In genomic region chr7:128939075-128939860, GRCh38 we compare ENCODE assay signal across 8 cellular contexts. TPM values are rescaled to one million over a fixed set of nuclear protein-coding genes. Genes with fewer than 3 reads are reported as not detected.
DNase-seq lines count a peak whose midpoint lies in the region; ATAC-seq and TF ChIP-seq lines count a peak whose summit lies in the region.

No MANE protein-coding gene starts in this region.

- H3K9me3 ChIP-seq in spleen: no peaks in the 10 kb centered on the region

- no peak for DNase-seq in LNCaP clone FGC (ENCODE audit: low read depth)
- peak; percentile 81 for DNase-seq in spleen
- no peak for DNase-seq in DMS79 (lab: John Stamatoyannopoulos, UW)
- DNase-seq in HCEC 1CT: no peak
- DNase-seq in stimulated activated naive CD4-positive, alpha-beta T cell (lab: John Stamatoyannopoulos, UW): no peak

- TF ChIP-seq CTCF in LNCaP clone FGC (IDR thresholded peaks at IDR 0.05; ENCODE audit: control insufficient read depth, extremely low read depth, insufficient read depth): no peak
- no peak for TF ChIP-seq CTCF in spleen (IDR thresholded peaks at IDR 0.05 in 8 of 11, conservative IDR thresholded peaks at IDR 0.05 in 3 of 11)

- H3K27me3 ChIP-seq in spleen (replicated peaks in 1 of 7): peaks cover 0 to 32% (median 0%) of the 10 kb centered on the region in 7 donors

- intact Hi-C loops in spleen (cut with DNase I; ENCODE audit: low total_unique reads): no loop called here

- H3K4me3 ChIP-seq in LNCaP clone FGC (ENCODE audit: low read depth, low read length) (peak overlapping the region; percentile 74), spleen (peak overlapping the region; percentile 49 to 88 (median 78))

- peak overlapping the region; percentile 63 to 91 (median 84) for H3K27ac ChIP-seq in spleen

- no peak for TF ChIP-seq POLR2A in spleen (IDR thresholded peaks at IDR 0.05)

- peaks cover 4 to 97% (median 68%) of the 10 kb centered on the region in 6 donors for H3K4me1 ChIP-seq in spleen

- peaks cover 0 to 27% (median 3%) of the 10 kb centered on the region in 6 donors for H3K36me3 ChIP-seq in spleen

- 4 to 49% (median 25%) methylated on average over 3 to 7 of the region's 7 CpGs for WGBS in spleen, 5 donors

- ATAC-seq in GM18870 (IDR thresholded peaks at IDR 0.05; ENCODE audit: unreplicated experiment) (peak; percentile 20), esophagus mucosa (peak; percentile 9), HG03469 (IDR thresholded peaks at IDR 0.05; ENCODE audit: unreplicated experiment) (no peak)

RNA-seq across cellular contexts. Expression of gene IRF5, which starts 1.5 kb away (rescaled TPM):
- total RNA-seq in esophagus mucosa (15.7 TPM), spleen (10 to 100 TPM; 34.7 to 56.3 (median 48.2) TPM)
- 10 to 100 TPM; 26.2 to 41.8 (median 41.5) TPM for polyA plus RNA-seq in spleen

RNA-seq across cellular contexts. Expression of gene KCP, which starts 28.8 kb away (rescaled TPM):
- 1.8 TPM for total RNA-seq in esophagus mucosa
- total RNA-seq in spleen: under 1 TPM; 0.14 to 0.89 (median 0.72) TPM
- 1 to 10 TPM in 1 of 3 donors, under 1 TPM in 2; 0.06 to 2.1 (median 0.35) TPM for polyA plus RNA-seq in spleen
